ENCODE assay signal across 1 cellular context in the genomic region with DNA sequence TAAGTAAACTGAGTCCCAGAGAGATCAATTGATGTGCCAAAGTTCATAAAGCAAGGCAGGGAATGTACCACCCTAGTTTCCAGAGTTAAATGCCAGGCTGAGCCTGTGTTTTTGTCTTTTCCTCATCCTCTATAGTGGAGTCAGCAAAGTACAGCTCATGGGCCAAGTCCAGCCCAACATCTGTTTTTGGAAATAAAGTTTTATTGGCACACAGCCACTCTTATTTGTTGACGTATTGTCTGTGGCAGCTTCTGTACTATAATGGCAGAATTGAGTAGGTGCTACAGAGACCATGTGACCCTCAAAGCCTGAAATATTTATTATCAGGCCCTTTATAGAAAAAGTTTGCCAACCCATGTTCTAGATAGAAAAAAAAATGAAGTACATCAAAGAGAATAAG.
TF ChIP-seq lines count a peak whose summit lies in the region.

No MANE protein-coding gene starts in this region.

TF ChIP-seq in HepG2, 621 proteins besides CTCF, POLR2A, EP300 and RAD21:
- TF ChIP-seq ZBTB40 (IDR thresholded peaks at IDR 0.05) (no peak), ZBTB40 (CRISPR knock-in tag; IDR thresholded peaks at IDR 0.05) (peak; percentile 80; the same call in 1 of the 2 replicates), MTF1 (CRISPR knock-in tag; IDR thresholded peaks at IDR 0.05) (no peak)
